Comparison of ENCODE assay signal across 8 cellular contexts in the genomic region with DNA sequence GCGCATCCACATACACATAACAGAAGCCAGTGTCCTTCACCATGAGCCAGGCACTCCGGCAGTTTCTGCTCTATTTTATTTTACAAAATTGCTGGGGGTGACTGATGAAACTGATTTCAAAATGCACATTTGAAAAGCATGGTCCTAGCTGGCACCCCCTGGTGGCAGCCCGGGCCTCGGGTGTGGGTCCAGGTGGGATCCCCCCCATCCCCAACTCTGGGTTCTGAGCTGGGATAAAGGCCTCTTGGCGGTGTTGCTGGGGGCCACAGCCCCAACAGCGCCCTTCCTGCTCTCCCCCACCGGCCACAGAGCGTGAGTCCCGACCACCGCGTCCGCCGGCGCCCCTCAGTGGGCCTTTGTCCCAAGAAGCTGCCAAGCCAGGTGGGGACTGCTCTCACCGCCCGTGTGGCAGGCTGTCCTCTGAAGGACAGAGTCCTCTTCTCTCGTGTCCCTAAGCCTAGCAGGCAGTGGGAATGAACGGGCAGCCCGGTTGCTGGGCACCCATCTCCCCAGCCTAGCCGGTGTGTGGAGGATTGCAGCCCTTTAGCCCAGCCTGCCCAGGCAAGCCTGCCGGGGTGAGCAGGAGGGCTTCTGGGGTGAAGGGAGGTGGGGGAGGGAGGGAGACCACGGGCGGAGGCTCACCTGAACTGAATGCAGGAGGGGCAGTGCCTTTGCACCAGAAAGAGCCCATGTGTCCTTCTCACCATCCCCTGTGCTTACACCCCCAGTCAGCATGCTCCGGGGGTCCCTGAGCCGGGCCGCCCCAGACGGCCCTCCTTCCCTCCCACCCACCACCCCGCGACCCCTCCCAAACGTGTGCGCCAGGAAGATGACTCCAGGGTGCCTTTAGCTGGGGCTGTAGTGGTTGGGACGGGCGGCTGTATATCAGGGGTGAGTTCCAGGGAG. TPM values are rescaled to one million over a fixed set of nuclear protein-coding genes. Genes with fewer than 3 reads are reported as not detected.
A peak's percentile ranks its signal among the peaks of the same experiment; 100 is the strongest.
DNase-seq lines count a peak whose midpoint lies in the region; ATAC-seq and FAIRE-seq lines count a peak whose summit lies in the region.

No MANE protein-coding gene starts in this region.

- H3K36me3 Mint-ChIP-seq in activated T-helper 17 cell treated with anti-CD3 and anti-CD28 coated beads, Interleukin-2, amount 50 U/mL, for 72 hours (ENCODE audit: low read depth): peaks cover 5% of the 10 kb centered on the region

- no peak for FAIRE-seq in RCC 7860 (lab: Jason Lieb, UNC)

- H3K9me3 Mint-ChIP-seq in activated T-helper 17 cell treated with anti-CD3 and anti-CD28 coated beads, Interleukin-2, amount 50 U/mL, for 72 hours: no peaks in the 10 kb centered on the region

- H3K27ac Mint-ChIP-seq in activated T-helper 17 cell treated with anti-CD3 and anti-CD28 coated beads, Interleukin-2, amount 50 U/mL, for 72 hours: no peak overlapping the region

- intact Hi-C loops in posterior vena cava (cut with DNase I): no loop called here

- peak; percentile 12 for ATAC-seq in activated T-helper 17 cell treated with anti-CD3 and anti-CD28 coated beads, Interleukin-2, amount 50 U/mL, for 72 hours (replicated peaks)
- ATAC-seq in GM18907 (IDR thresholded peaks at IDR 0.05; ENCODE audit: unreplicated experiment) (no peak), GM19324 (IDR thresholded peaks at IDR 0.05; ENCODE audit: low FRiP score, unreplicated experiment) (no peak)

- peaks cover 18% of the 10 kb centered on the region for H3K4me1 Mint-ChIP-seq in activated T-helper 17 cell treated with anti-CD3 and anti-CD28 coated beads, Interleukin-2, amount 50 U/mL, for 72 hours

- H3K4me3 Mint-ChIP-seq in activated T-helper 17 cell treated with anti-CD3 and anti-CD28 coated beads, Interleukin-2, amount 50 U/mL, for 72 hours: peak overlapping the region; percentile 72

- H3K27me3 Mint-ChIP-seq in activated T-helper 17 cell treated with anti-CD3 and anti-CD28 coated beads, Interleukin-2, amount 50 U/mL, for 72 hours: no peaks in the 10 kb centered on the region

- DNase-seq in GF-D8 (lab: John Stamatoyannopoulos, UW): peak; percentile 42
- DNase-seq in NOMO-1 (lab: John Stamatoyannopoulos, UW; ENCODE audit: unreplicated experiment in 2 of 2): peak; percentile 78 to 80
- peak; percentile 79 for DNase-seq in germinal center (ENCODE audit: low spot score)
- DNase-seq in posterior vena cava (ENCODE audit: low spot score): peak; percentile 80
- no peak for DNase-seq in RCC 7860 (ENCODE audit: low spot score)

RNA-seq across cellular contexts. Expression of gene SNAI3, which starts 0.9 kb away (rescaled TPM):
- 1 to 10 TPM; 5.9 to 6.7 TPM for total RNA-seq in activated T-helper 17 cell treated with anti-CD3 and anti-CD28 coated beads, Interleukin-2, amount 50 U/mL, for 72 hours
- total RNA-seq in posterior vena cava: under 1 TPM; 0.43 to 0.56 TPM

RNA-seq across cellular contexts. Expression of gene RNF166, which starts 20.8 kb away (rescaled TPM):
- 100 to 1,000 TPM in 1 of 2 donors, 10 to 100 TPM in 1; 57.1 to 119 TPM for total RNA-seq in activated T-helper 17 cell treated with anti-CD3 and anti-CD28 coated beads, Interleukin-2, amount 50 U/mL, for 72 hours
- 10 to 100 TPM; 16.8 to 19.0 TPM for total RNA-seq in posterior vena cava

RNA-seq across cellular contexts. Expression of gene CTU2, which starts 20.9 kb away (rescaled TPM):
- total RNA-seq in activated T-helper 17 cell treated with anti-CD3 and anti-CD28 coated beads, Interleukin-2, amount 50 U/mL, for 72 hours: 10 to 100 TPM; 19.8 to 31.8 TPM
- 10 to 100 TPM; 17.2 to 20.4 TPM for total RNA-seq in posterior vena cava

RNA-seq across cellular contexts. Expression of gene MVD, which starts 22.5 kb away (rescaled TPM):
- total RNA-seq in activated T-helper 17 cell treated with anti-CD3 and anti-CD28 coated beads, Interleukin-2, amount 50 U/mL, for 72 hours: 10 to 100 TPM; 84.3 to 93.2 TPM
- 10 to 100 TPM; 21.6 to 22.6 TPM for total RNA-seq in posterior vena cava

RNA-seq across cellular contexts. Expression of gene CYBA, which starts 34.6 kb away (rescaled TPM):
- total RNA-seq in activated T-helper 17 cell treated with anti-CD3 and anti-CD28 coated beads, Interleukin-2, amount 50 U/mL, for 72 hours: 100 to 1,000 TPM; 242 to 290 TPM
- 100 to 1,000 TPM in 1 of 2 donors, 10 to 100 TPM in 1; 71.4 to 168 TPM for total RNA-seq in posterior vena cava

Comparison
In these comparisons a context has a peak if more than half of its experiments do, and no peak if none do; other contexts are left out.
1. RNA of gene SNAI3, which starts 0.9 kb away (total RNA-seq): 5.9 to 6.7 TPM in activated T-helper 17 cell treated with anti-CD3 and anti-CD28 coated beads, Interleukin-2, amount 50 U/mL, for 72 hours; 0.43 to 0.56 TPM in posterior vena cava; every median in the first group is over 4 times any median in the second.